Comparison of ENCODE assay signal across 12 cellular contexts in the genomic region with DNA sequence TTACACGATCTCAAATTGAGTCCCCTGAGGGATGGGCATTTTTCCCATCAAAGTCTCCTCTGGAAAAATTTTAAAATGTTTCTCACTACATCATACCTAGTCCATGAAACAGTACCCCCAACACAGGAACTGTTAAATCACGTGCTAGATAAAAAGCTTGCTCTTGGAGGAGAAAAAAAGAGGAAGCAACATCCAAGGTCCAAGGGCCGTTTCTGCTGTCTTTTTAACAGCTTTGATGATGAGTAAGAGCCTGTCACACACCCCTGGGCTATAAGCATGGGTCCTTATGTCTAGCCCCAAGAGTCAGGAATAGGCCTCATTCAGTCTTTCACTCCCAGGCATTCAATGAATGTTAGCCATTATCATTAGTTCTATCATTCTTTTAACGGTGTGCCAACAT.
DNase-seq lines count a peak whose midpoint lies in the region; ATAC-seq and TF ChIP-seq lines count a peak whose summit lies in the region.
"Had no signal": no experiment of that assay in that cellular context is flagged by ENCODE, and none has a peak within 500 bp of the region (broad histone marks: within the 10 kb centered on the region; RNA-seq: fewer than 3 reads in every experiment).

No MANE protein-coding gene starts in this region.

- ATAC-seq in HG03175 (IDR thresholded peaks at IDR 0.05; ENCODE audit: unreplicated experiment) (peak; percentile 56), left colon (peak; percentile 66)

- TF ChIP-seq POLR2A in sigmoid colon (IDR thresholded peaks at IDR 0.05) (no peak), suprapubic skin (IDR thresholded peaks at IDR 0.05) (no peak)

- H3K9me3 ChIP-seq in sigmoid colon (no peaks in the 10 kb centered on the region), tibial artery (peaks cover 0 to 4% (median 0%) of the 10 kb centered on the region in 3 donors), suprapubic skin (no peaks in the 10 kb centered on the region)
- H3K9me3 ChIP-seq: SJSA1, testis had no signal

- no peak for TF ChIP-seq EP300 in sigmoid colon (IDR thresholded peaks at IDR 0.05)
- TF ChIP-seq EP300 in suprapubic skin (IDR thresholded peaks at IDR 0.05): no peak

- H3K27ac ChIP-seq in sigmoid colon (no peak overlapping the region), tibial artery (no peak overlapping the region), suprapubic skin (no peak overlapping the region)
- H3K27ac ChIP-seq: dorsolateral prefrontal cortex, SJSA1, testis had no signal

- DNase-seq in ELF-1 (ENCODE audit: low read depth, low spot score) (peak; percentile 62), SIG-M5 (lab: John Stamatoyannopoulos, UW) (peak; percentile 54), left colon (no peak), sigmoid colon (no peak), tibial artery (no peak), glomerular visceral epithelial cell (ENCODE audit: extremely low spot score) (no peak), suprapubic skin (ENCODE audit: low spot score in 2 of 2) (no peak)
- DNase-seq: dorsolateral prefrontal cortex, NCI-H1417 treated with DMSO at 0.1 percent for 48 hours, testis had no signal

- 16 to 27% methylated on average over 4 of the region's 4 CpGs for WGBS in sigmoid colon, 2 donors
- 37% methylated on average over 4 of the region's 4 CpGs for WGBS in suprapubic skin

- H3K36me3 ChIP-seq in sigmoid colon: no peaks in the 10 kb centered on the region
- no peaks in the 10 kb centered on the region for H3K36me3 ChIP-seq in tibial artery
- no peaks in the 10 kb centered on the region for H3K36me3 ChIP-seq in suprapubic skin
- H3K36me3 ChIP-seq: SJSA1 had no signal

- intact Hi-C loops in left colon (cut with DNase I, micrococcal nuclease): no loop called here
- intact Hi-C loops in sigmoid colon (cut with DNase I): no loop called here
- intact Hi-C loops in tibial artery (cut with DNase I; ENCODE audit: low total_unique reads): no loop called here

- H3K27me3 ChIP-seq in sigmoid colon: no peaks in the 10 kb centered on the region
- H3K27me3 ChIP-seq in tibial artery: no peaks in the 10 kb centered on the region
- H3K27me3 ChIP-seq in suprapubic skin: no peaks in the 10 kb centered on the region
- H3K27me3 ChIP-seq: SJSA1, testis had no signal

- no peak overlapping the region for H3K4me3 ChIP-seq in sigmoid colon
- no peak overlapping the region for H3K4me3 ChIP-seq in tibial artery
- H3K4me3 ChIP-seq in suprapubic skin: no peak overlapping the region
- H3K4me3 ChIP-seq: dorsolateral prefrontal cortex, SJSA1, testis had no signal

- no peak for TF ChIP-seq CTCF in sigmoid colon (IDR thresholded peaks at IDR 0.05)
- TF ChIP-seq CTCF in tibial artery (IDR thresholded peaks at IDR 0.05): no peak
- no peak for TF ChIP-seq CTCF in suprapubic skin (IDR thresholded peaks at IDR 0.05)

- no peaks in the 10 kb centered on the region for H3K4me1 ChIP-seq in sigmoid colon
- no peaks in the 10 kb centered on the region for H3K4me1 ChIP-seq in tibial artery
- peaks cover 4% of the 10 kb centered on the region for H3K4me1 ChIP-seq in suprapubic skin
- H3K4me1 ChIP-seq: testis had no signal

Comparison
In these comparisons a context has a peak if more than half of its experiments do, and no peak if none do; other contexts are left out.
1. DNase-seq: peak in ELF-1 (single experiment) and SIG-M5 (single experiment); none in left colon (0 of 2), sigmoid colon (single experiment), tibial artery (0 of 2), glomerular visceral epithelial cell (single experiment) and suprapubic skin (0 of 2).